In genomic region chrX:153726286-153727107, GRCh38 we compare ENCODE assay signal across 9 cellular contexts. TPM values are rescaled to one million over a fixed set of nuclear protein-coding genes. Genes with fewer than 3 reads are reported as not detected.
A peak's percentile ranks its signal among the peaks of the same experiment; 100 is the strongest.
DNase-seq lines count a peak whose midpoint lies in the region; ATAC-seq and TF ChIP-seq lines count a peak whose summit lies in the region.
"Had no signal": no experiment of that assay in that cellular context is flagged by ENCODE, and none has a peak within 500 bp of the region (broad histone marks: within the 10 kb centered on the region; RNA-seq: fewer than 3 reads in every experiment).

No MANE protein-coding gene starts in this region.

- intact Hi-C loops in left ventricle myocardium inferior (cut with micrococcal nuclease), result no loop called here
- intact Hi-C loops in prostate gland (cut with DNase I), result no loop called here

- H3K4me1 Mint-ChIP-seq in activated naive CD8-positive, alpha-beta T cell (ENCODE audit: low read depth), result peaks cover 24% of the 10 kb centered on the region

- peak overlapping the region; percentile 93 for H3K27ac ChIP-seq in left ventricle myocardium inferior (replicated peaks)
- peak overlapping the region; percentile 55 to 76 for H3K27ac ChIP-seq in prostate gland

- ATAC-seq in GM18517 (IDR thresholded peaks at IDR 0.05; ENCODE audit: unreplicated experiment) (peak; percentile 55), HG02973 (IDR thresholded peaks at IDR 0.05; ENCODE audit: unreplicated experiment) (peak; percentile 36)

- H3K4me3 ChIP-seq in left ventricle myocardium inferior, result peak overlapping the region; percentile 81
- no peak overlapping the region for H3K4me3 ChIP-seq in prostate gland

- no peaks in the 10 kb centered on the region for H3K27me3 Mint-ChIP-seq in activated naive CD8-positive, alpha-beta T cell

- DNase-seq in Ammon's horn (ENCODE audit: low spot score) (peak; percentile 66), NOMO-1 treated with DMSO at 0.1 percent for 48 hours (lab: John Stamatoyannopoulos, UW; ENCODE audit: unreplicated experiment) (peak; percentile 82), left ventricle myocardium inferior (peak; percentile 64), prostate gland (ENCODE audit: low spot score) (no peak), LoVo (ENCODE audit: low spot score) (no peak)

- peaks cover under 1% of the 10 kb centered on the region for H3K36me3 Mint-ChIP-seq in activated naive CD8-positive, alpha-beta T cell

- WGBS in prostate gland, result 21% methylated on average over 12 of the region's 35 CpGs

- H3K4me3 Mint-ChIP-seq in activated naive CD8-positive, alpha-beta T cell, result peak overlapping the region; percentile 63

- H3K9me3 ChIP-seq in left ventricle myocardium inferior (replicated peaks) (no peaks in the 10 kb centered on the region), prostate gland (no peaks in the 10 kb centered on the region)

- TF ChIP-seq POLR2A in prostate gland (IDR thresholded peaks at IDR 0.05), result no peak

- H3K9me3 Mint-ChIP-seq in activated naive CD8-positive, alpha-beta T cell (ENCODE audit: low read depth), result no peaks in the 10 kb centered on the region

- no peaks in the 10 kb centered on the region for H3K27me3 ChIP-seq in left ventricle myocardium inferior (ENCODE audit: low read depth)
- H3K27me3 ChIP-seq in prostate gland (replicated peaks; ENCODE audit: insufficient read depth), result no peaks in the 10 kb centered on the region

- H3K4me1 ChIP-seq in left ventricle myocardium inferior (peaks cover 68% of the 10 kb centered on the region), prostate gland (replicated peaks) (no peaks in the 10 kb centered on the region)

- H3K27ac Mint-ChIP-seq in activated naive CD8-positive, alpha-beta T cell, result peak overlapping the region; percentile 78

- TF ChIP-seq CTCF in left ventricle myocardium inferior (IDR thresholded peaks at IDR 0.05; ENCODE audit: borderline replicate concordance) (no peak), prostate gland (IDR thresholded peaks at IDR 0.05) (no peak)

- peaks cover 10% of the 10 kb centered on the region for H3K36me3 ChIP-seq in left ventricle myocardium inferior
- no peaks in the 10 kb centered on the region for H3K36me3 ChIP-seq in prostate gland

RNA-seq across cellular contexts. Expression of gene ABCD1, which starts 1.8 kb away (rescaled TPM):
- total RNA-seq in left ventricle myocardium inferior (16.0 TPM), prostate gland (10 to 100 TPM in 1 of 2 donors, 1 to 10 TPM in 1; 9.7 to 97.8 TPM)

RNA-seq across cellular contexts. Expression of gene BCAP31, which starts 2.3 kb away (rescaled TPM):
- total RNA-seq in left ventricle myocardium inferior (80.8 TPM), prostate gland (100 to 1,000 TPM; 144 to 244 TPM)

RNA-seq across cellular contexts. Expression of gene PLXNB3, which starts 37.6 kb away (rescaled TPM):
- total RNA-seq in left ventricle myocardium inferior (2.9 TPM), prostate gland (10 to 100 TPM; 20.9 to 52.7 TPM)

RNA-seq across cellular contexts. Expression of gene SLC6A8, which starts 38.8 kb away (rescaled TPM):
- total RNA-seq in left ventricle myocardium inferior, result 229 TPM
- total RNA-seq in prostate gland, result 10 to 100 TPM; 25.4 to 95.4 TPM

RNA-seq across cellular contexts. Expression of gene PNCK, which starts 52.9 kb away (rescaled TPM):
- total RNA-seq in left ventricle myocardium inferior (6.1 TPM), prostate gland (10 to 100 TPM in 1 of 2 donors, 1 to 10 TPM in 1; 8.5 to 50.6 TPM)
- total RNA-seq: HT1080 had no signal

Comparison
In these comparisons a context has a peak if more than half of its experiments do, and no peak if none do; other contexts are left out.
1. DNase-seq: peak in Ammon's horn (single experiment), NOMO-1 treated with DMSO at 0.1 percent for 48 hours (single experiment) and left ventricle myocardium inferior (single experiment); none in prostate gland (single experiment) and LoVo (single experiment).